8 cellular contexts compared by ENCODE assay signal in the genomic region with DNA sequence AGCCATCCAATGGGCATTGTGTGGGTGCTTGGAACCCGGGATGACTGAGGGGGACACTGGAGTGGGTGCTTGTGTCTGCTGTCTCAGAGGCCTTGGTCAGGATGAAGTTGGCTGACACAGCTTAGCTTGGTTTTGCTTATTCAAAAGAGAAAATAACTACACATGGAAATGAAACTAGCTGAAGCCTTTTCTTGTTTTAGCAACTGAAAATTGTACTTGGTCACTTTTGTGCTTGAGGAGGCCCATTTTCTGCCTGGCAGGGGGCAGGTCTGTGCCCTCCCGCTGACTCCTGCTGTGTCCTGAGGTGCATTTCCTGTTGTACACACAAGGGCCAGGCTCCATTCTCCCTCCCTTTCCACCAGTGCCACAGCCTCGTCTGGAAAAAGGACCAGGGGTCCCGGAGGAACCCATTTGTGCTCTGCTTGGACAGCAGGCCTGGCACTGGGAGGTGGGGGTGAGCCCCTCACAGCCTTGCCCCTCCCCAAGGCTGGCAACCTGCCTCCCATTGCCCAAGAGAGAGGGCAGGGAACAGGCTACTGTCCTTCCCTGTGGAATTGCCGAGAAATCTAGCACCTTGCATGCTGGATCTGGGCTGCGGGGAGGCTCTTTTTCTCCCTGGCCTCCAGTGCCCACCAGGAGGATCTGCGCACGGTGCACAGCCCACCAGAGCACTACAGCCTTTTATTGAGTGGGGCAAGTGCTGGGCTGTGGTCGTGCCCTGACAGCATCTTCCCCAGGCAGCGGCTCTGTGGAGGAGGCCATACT. TPM values are rescaled to one million over a fixed set of nuclear protein-coding genes. Genes with fewer than 3 reads are reported as not detected.
DNase-seq lines count a peak whose midpoint lies in the region; ATAC-seq, FAIRE-seq and TF ChIP-seq lines count a peak whose summit lies in the region.

No MANE protein-coding gene starts in this region.

- FAIRE-seq in frontal cortex (lab: Jason Lieb, UNC): no peak

- ATAC-seq in GM19455 (IDR thresholded peaks at IDR 0.05; ENCODE audit: unreplicated experiment): peak; percentile 55
- ATAC-seq in HG03159 (IDR thresholded peaks at IDR 0.05; ENCODE audit: unreplicated experiment): peak; percentile 56

- no peak for TF ChIP-seq CTCF in GM10266 (IDR thresholded peaks at IDR 0.05; ENCODE audit: control insufficient read depth, insufficient read depth, low read depth, missing control alignments)

- DNase-seq in GM10266 (ENCODE audit: extremely low spot score) (peak; percentile 73), epithelial cell of prostate (ENCODE audit: low read depth, low spot score) (no peak), EL (no peak), frontal cortex (ENCODE audit: low spot score in 2 of 2) (no peak), NCI-H748 treated with DMSO at 0.1 percent for 48 hours (lab: John Stamatoyannopoulos, UW) (no peak), KG1 (lab: John Stamatoyannopoulos, UW) (no peak)

- peak overlapping the region; percentile 86 for H3K27ac ChIP-seq in epithelial cell of prostate

RNA-seq across cellular contexts. Expression of a gene that starts 49.4 kb away (rescaled TPM):
- 66.0 TPM for total RNA-seq in frontal cortex
